In the genomic region with DNA sequence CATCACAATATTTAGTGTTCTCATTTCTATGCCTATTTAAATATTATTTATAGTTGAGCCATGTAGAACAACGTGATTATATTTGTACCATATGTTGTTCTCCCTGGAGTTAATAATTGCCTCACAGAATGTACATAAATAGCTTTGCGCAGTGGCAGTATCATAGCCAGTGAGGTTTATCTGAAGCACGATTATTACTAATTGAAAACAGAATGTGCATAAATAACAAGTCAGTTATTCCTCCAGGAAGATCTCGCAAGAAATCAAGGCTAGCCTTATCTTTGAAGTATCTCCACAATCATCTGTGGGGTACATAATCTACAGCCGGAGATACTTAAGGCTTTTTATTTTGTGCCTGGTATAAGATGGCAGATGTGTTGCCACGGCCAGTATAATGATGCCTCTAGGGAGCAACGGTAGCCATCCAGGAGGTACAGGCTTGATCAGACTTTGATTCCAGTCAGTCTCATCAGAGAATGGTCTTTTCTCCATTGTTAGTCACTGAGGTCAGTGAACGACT, we compare ENCODE assay signal across 21 cellular contexts.
DNase-seq lines count a peak whose midpoint lies in the region; ATAC-seq and TF ChIP-seq lines count a peak whose summit lies in the region.
"Had no signal": no experiment of that assay in that cellular context is flagged by ENCODE, and none has a peak within 500 bp of the region (broad histone marks: within the 10 kb centered on the region; RNA-seq: fewer than 3 reads in every experiment).

No MANE protein-coding gene starts in this region.

- WGBS in SK-N-SH (ENCODE audit: low lambda C conversion rate) = 39% methylated on average over 8 of the region's 8 CpGs

- no peak for TF ChIP-seq RAD21 in SK-N-SH (IDR thresholded peaks at IDR 0.05; ENCODE audit: low read length)

- ATAC-seq in GM19328 (IDR thresholded peaks at IDR 0.05; ENCODE audit: unreplicated experiment) = no peak
- ATAC-seq: A549; CD8-positive, alpha-beta T cell; GM12878 had no signal

- H3K9ac ChIP-seq in SK-N-SH = no peak overlapping the region
- H3K9ac ChIP-seq: BLaER1 had no signal

- no peak overlapping the region for H3K4me2 ChIP-seq in SK-N-SH
- H3K4me2 ChIP-seq: A549, BLaER1 had no signal

- H2AFZ ChIP-seq in SK-N-SH (ENCODE audit: low read depth) = no peak overlapping the region

- peak overlapping the region; percentile 69 for H3K27ac Mint-ChIP-seq in glutamatergic neuron (ENCODE audit: unreplicated experiment)
- H3K27ac Mint-ChIP-seq: B cell; CD14-positive monocyte; CD4-positive, CD25-positive, alpha-beta regulatory T cell; CD8-positive, alpha-beta T cell had no signal

- H3K4me3 ChIP-seq in BE2C (ENCODE audit: low read depth, low read length) = no peak overlapping the region
- no peak overlapping the region for H3K4me3 ChIP-seq in SK-N-SH (ENCODE audit: low read depth in 2 of 2, low read length in 1 of 2)
- no peak overlapping the region for H3K4me3 ChIP-seq in Peyer's patch
- H3K4me3 ChIP-seq: A549, BLaER1, GM12878 had no signal

- H3K9me2 ChIP-seq in SK-N-SH = no peaks in the 10 kb centered on the region

- no peaks in the 10 kb centered on the region for H3K79me2 ChIP-seq in SK-N-SH (ENCODE audit: insufficient read depth)

- TF ChIP-seq CTCF in BE2C (IDR thresholded peaks at IDR 0.05; ENCODE audit: low read depth, low read length) = no peak
- no peak for TF ChIP-seq CTCF in SK-N-SH (IDR thresholded peaks at IDR 0.05)
- no peak for TF ChIP-seq CTCF in glutamatergic neuron (IDR thresholded peaks at IDR 0.05; ENCODE audit: partially characterized antibody, unreplicated experiment)
- no peak for TF ChIP-seq CTCF in Peyer's patch (IDR thresholded peaks at IDR 0.05)

- TF ChIP-seq EP300 in SK-N-SH (IDR thresholded peaks at IDR 0.05; ENCODE audit: borderline replicate concordance in 1 of 2, low read depth in 1 of 2, low read length in 1 of 2) = peak in 1 of 2 experiments; percentile 39; a peak in 1 of 4 replicates

- H3K36me3 Mint-ChIP-seq in glutamatergic neuron (ENCODE audit: unreplicated experiment) = no peaks in the 10 kb centered on the region
- H3K36me3 Mint-ChIP-seq: CD14-positive monocyte; CD4-positive, CD25-positive, alpha-beta regulatory T cell; CD8-positive, alpha-beta T cell had no signal

- CTCF ChIA-PET in SK-N-SH (lab: Yijun Ruan, JAX) = interaction anchor here (1.0 to 1.4 kb wide), 2 partner anchors 38 kb away, joined by 3 to 4 read pairs; no protein-coding TSS in a partner anchor

- H3K4me1 Mint-ChIP-seq in glutamatergic neuron (ENCODE audit: low read depth, unreplicated experiment) = peaks cover 7% of the 10 kb centered on the region
- H3K4me1 Mint-ChIP-seq: CD4-positive, CD25-positive, alpha-beta regulatory T cell had no signal

- H3F3A ChIP-seq in SK-N-SH (replicated peaks; ENCODE audit: insufficient read depth) = no peaks in the 10 kb centered on the region

- no peaks in the 10 kb centered on the region for H4K20me1 ChIP-seq in SK-N-SH (ENCODE audit: insufficient read depth)
- H4K20me1 ChIP-seq: BLaER1 had no signal

- H3K4me1 ChIP-seq in BE2C = peaks cover 38% of the 10 kb centered on the region
- peaks cover 0 to 4% of the 10 kb centered on the region in 2 experiments; a peak in 2 of 4 replicates for H3K4me1 ChIP-seq in SK-N-SH (ENCODE audit: control insufficient read depth in 1 of 2, insufficient read depth in 2 of 2, low read depth in 1 of 2, low read length in 1 of 2)
- no peaks in the 10 kb centered on the region for H3K4me1 ChIP-seq in Peyer's patch
- H3K4me1 ChIP-seq: A549, Caco-2 had no signal

- H3K27me3 ChIP-seq in BE2C = no peaks in the 10 kb centered on the region
- no peaks in the 10 kb centered on the region for H3K27me3 ChIP-seq in SK-N-SH (ENCODE audit: insufficient read depth)
- no peaks in the 10 kb centered on the region for H3K27me3 ChIP-seq in Peyer's patch
- H3K27me3 ChIP-seq: BLaER1 had no signal

- peak; percentile 6 for DNase-seq in DMS53 (lab: John Stamatoyannopoulos, UW)
- DNase-seq in DMS53 treated with DMSO at 0.1 percent for 48 hours (lab: John Stamatoyannopoulos, UW; ENCODE audit: unreplicated experiment) = no peak
- peak; percentile 30 for DNase-seq in BE2C
- peak; percentile 2 for DNase-seq in SK-N-SH
- no peak for DNase-seq in glutamatergic neuron
- no peak for DNase-seq in Peyer's patch
- DNase-seq: AML-193; C1 segment of cervical spinal cord; Caco-2; Calu3; CD4-positive, CD25-positive, alpha-beta regulatory T cell; CD8-positive, alpha-beta T cell; DMS79 treated with DMSO at 0.1 percent for 48 hours; GF-D8 had no signal

- H3K27ac ChIP-seq in SK-N-SH (ENCODE audit: low read depth in 2 of 2, low read length in 1 of 2) = no peak overlapping the region
- no peak overlapping the region for H3K27ac ChIP-seq in Peyer's patch
- H3K27ac ChIP-seq: 22Rv1, A549, BLaER1 had no signal

- H3K27me3 Mint-ChIP-seq in glutamatergic neuron (ENCODE audit: unreplicated experiment) = no peaks in the 10 kb centered on the region
- H3K27me3 Mint-ChIP-seq: CD4-positive, CD25-positive, alpha-beta regulatory T cell had no signal

- H3K9me3 Mint-ChIP-seq in glutamatergic neuron (ENCODE audit: unreplicated experiment) = peaks cover 4% of the 10 kb centered on the region
- H3K9me3 Mint-ChIP-seq: CD4-positive, CD25-positive, alpha-beta regulatory T cell; CD8-positive, alpha-beta T cell had no signal

- POLR2A ChIA-PET in SK-N-SH (lab: Yijun Ruan, JAX) = no interaction called here

- H3K36me3 ChIP-seq in BE2C (no peaks in the 10 kb centered on the region), SK-N-SH (replicated peaks in 1 of 2; ENCODE audit: control insufficient read depth in 1 of 2, insufficient read depth in 2 of 2, low read length in 1 of 2) (no peaks in the 10 kb centered on the region), Peyer's patch (no peaks in the 10 kb centered on the region)
- H3K36me3 ChIP-seq: BLaER1 had no signal

- no peak for TF ChIP-seq POLR2A in Peyer's patch (IDR thresholded peaks at IDR 0.05)

- H3K9me3 ChIP-seq in BE2C = no peaks in the 10 kb centered on the region
- no peaks in the 10 kb centered on the region for H3K9me3 ChIP-seq in SK-N-SH
- no peaks in the 10 kb centered on the region for H3K9me3 ChIP-seq in Peyer's patch
- H3K9me3 ChIP-seq: A549, BLaER1, Caco-2 had no signal

- H3K4me3 Mint-ChIP-seq in glutamatergic neuron (ENCODE audit: unreplicated experiment) = no peak overlapping the region
- H3K4me3 Mint-ChIP-seq: B cell; CD14-positive monocyte; CD4-positive, CD25-positive, alpha-beta regulatory T cell; CD8-positive, alpha-beta T cell had no signal

TF ChIP-seq in SK-N-SH, 30 proteins besides CTCF, POLR2A, EP300 and RAD21:
- TF ChIP-seq JUND (IDR thresholded peaks at IDR 0.05) (no peak), NRF1 (IDR thresholded peaks at IDR 0.05; ENCODE audit: low read depth, low read length) (no peak), GATA2 (CRISPR knock-in tag; IDR thresholded peaks at IDR 0.05) (peak; percentile 41; the same call in 1 of the 2 replicates), CHD2 (IDR thresholded peaks at IDR 0.05; ENCODE audit: low read length, partially characterized antibody) (peak; percentile 45), RCOR1 (IDR thresholded peaks at IDR 0.05; ENCODE audit: low read length) (peak; percentile 85)

Comparison
In these comparisons a context has a peak if more than half of its experiments do, and no peak if none do; other contexts are left out.
1. DNase-seq: peak in DMS53 (single experiment), BE2C (single experiment) and SK-N-SH (single experiment); none in DMS53 treated with DMSO at 0.1 percent for 48 hours (single experiment), glutamatergic neuron (single experiment) and Peyer's patch (0 of 3).